18 cellular contexts compared by ENCODE assay signal in the genomic region with DNA sequence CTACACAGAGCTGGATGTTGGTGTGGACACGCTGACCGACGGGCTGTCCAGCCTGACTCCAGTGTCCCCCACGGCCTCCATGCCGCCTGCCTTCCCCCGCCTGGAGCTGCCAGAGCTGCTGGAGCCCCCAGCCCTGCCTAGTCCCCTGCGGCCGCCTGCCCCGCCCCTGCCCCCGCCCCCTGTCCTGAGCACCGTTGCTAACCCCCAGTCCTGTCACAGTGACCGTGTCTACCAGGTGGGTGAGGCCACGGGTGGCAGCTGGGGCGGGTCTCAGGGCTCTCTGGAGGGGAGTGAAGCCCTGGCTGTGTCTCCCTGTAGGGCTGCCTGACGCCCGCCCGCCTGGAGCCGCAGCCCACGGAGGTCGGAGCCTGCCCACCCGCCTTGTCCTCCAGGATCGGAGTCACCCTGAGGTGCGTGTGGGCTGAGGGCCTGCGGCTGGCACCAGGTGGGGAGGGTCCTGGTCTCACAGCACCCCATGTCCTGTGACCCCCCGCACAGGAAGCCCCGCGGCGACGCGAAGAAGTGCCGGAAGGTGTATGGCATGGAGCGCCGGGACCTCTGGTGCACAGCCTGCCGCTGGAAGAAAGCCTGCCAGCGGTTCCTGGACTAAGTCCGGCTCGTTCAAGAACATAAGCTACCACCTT. TPM values are rescaled to one million over a fixed set of nuclear protein-coding genes. Genes with fewer than 3 reads are reported as not detected.
DNase-seq lines count a peak whose midpoint lies in the region; ATAC-seq, FAIRE-seq and TF ChIP-seq lines count a peak whose summit lies in the region.
"Had no signal": no experiment of that assay in that cellular context is flagged by ENCODE, and none has a peak within 500 bp of the region (broad histone marks: within the 10 kb centered on the region; RNA-seq: fewer than 3 reads in every experiment).

No MANE protein-coding gene starts in this region.

- 0 out of 2 replicates have a peak, but pooled peaks have one; percentile 20 for TF ChIP-seq POLR2A in GM12878 (IDR thresholded peaks at IDR 0.05; ENCODE audit: low read depth, low read length)

- H3K27me3 ChIP-seq in GM12878 (replicated peaks in 1 of 2; ENCODE audit: control insufficient read depth in 2 of 2, insufficient read depth in 2 of 2, low read length in 1 of 2) (no peaks in the 10 kb centered on the region), pancreas (no peaks in the 10 kb centered on the region), foreskin keratinocyte (no peaks in the 10 kb centered on the region)
- H3K27me3 ChIP-seq in CD4-positive, alpha-beta memory T cell (ENCODE audit: insufficient read depth, low read length), result no peaks in the 10 kb centered on the region
- H3K27me3 ChIP-seq: dorsolateral prefrontal cortex, upper lobe of left lung had no signal

- TF ChIP-seq RAD21 in GM12878 (IDR thresholded peaks at IDR 0.05; ENCODE audit: insufficient read depth, low read depth, low read length), result no peak

- TF ChIP-seq EP300 in GM12878 (IDR thresholded peaks at IDR 0.05; ENCODE audit: borderline replicate concordance in 1 of 2, control insufficient read depth in 1 of 2, low read depth in 2 of 2, low read length in 2 of 2), result no peak

- H3K36me3 ChIP-seq in GM12878 (ENCODE audit: control insufficient read depth in 2 of 2, insufficient read depth in 2 of 2, low read length in 1 of 2), result peaks cover 0 to 4% of the 10 kb centered on the region in 2 experiments; a peak in 2 of 4 replicates
- H3K36me3 ChIP-seq in pancreas, result peaks cover 0 to 11% (median 6%) of the 10 kb centered on the region in 3 donors
- H3K36me3 ChIP-seq in CD4-positive, alpha-beta memory T cell (ENCODE audit: insufficient read depth, low read length), result peaks cover 5% of the 10 kb centered on the region

- FAIRE-seq in GM12878 (lab: Jason Lieb, UNC) (no peak), pancreas (lab: Jason Lieb, UNC) (no peak)
- FAIRE-seq: GM18507, H54 had no signal

- no peaks in the 10 kb centered on the region for H3K9me3 ChIP-seq in GM12878 (replicated peaks; ENCODE audit: control insufficient read depth, insufficient read depth, low read length)
- no peaks in the 10 kb centered on the region for H3K9me3 ChIP-seq in pancreas
- no peaks in the 10 kb centered on the region for H3K9me3 ChIP-seq in CD4-positive, alpha-beta memory T cell (ENCODE audit: control insufficient read depth in 1 of 2, low read length in 2 of 2)
- H3K9me3 ChIP-seq: stomach, upper lobe of left lung had no signal

- H3K27ac Mint-ChIP-seq in CD4-positive, alpha-beta memory T cell, result no peak overlapping the region

- H3K9ac ChIP-seq in GM12878 (ENCODE audit: control insufficient read depth, insufficient read depth, low read length), result no peak overlapping the region

- WGBS in GM12878 (ENCODE audit: insufficient coverage, insufficient replicate concordance, low lambda C conversion rate, missing lambda C conversion rate), result 93% methylated on average over 35 of the region's 37 CpGs
- WGBS in pancreas, 2 donors, result 85 to 88% methylated on average over 27 to 37 of the region's 37 CpGs

- H3K27me3 Mint-ChIP-seq in CD4-positive, alpha-beta memory T cell, result no peaks in the 10 kb centered on the region

- CTCF ChIA-PET in GM12878 (lab: Yijun Ruan, JAX), result interaction anchor here (0.6 to 1.4 kb wide), 3 partner anchors 26 to 103 kb away, joined by 4 to 6 read pairs (median 4); no protein-coding TSS in a partner anchor
- CTCF ChIA-PET in CD4-positive, alpha-beta memory T cell (lab: Charles Lee; ENCODE audit: partially characterized antibody), result interaction anchor here (0.7 kb wide), 1 partner anchor 14 kb away, joined by 3 read pairs; no protein-coding TSS in a partner anchor

- no peaks in the 10 kb centered on the region for H3K9me3 Mint-ChIP-seq in CD4-positive, alpha-beta memory T cell

- no peak overlapping the region for H2AFZ ChIP-seq in GM12878 (ENCODE audit: control insufficient read depth, low read depth, low read length)

- H3K4me1 Mint-ChIP-seq in CD4-positive, alpha-beta memory T cell, result peaks cover 0 to 2% (median 0%) of the 10 kb centered on the region in 4 donors

- SMC1A ChIA-PET in GM12878 (lab: Charles Lee; ENCODE audit: uncharacterized antibody, unreplicated experiment), result no interaction called here

- ATAC-seq in GM12878 (no peak), pancreas (no peak), foreskin keratinocyte (no peak)

- BruUV-seq in GM12878 (replicated peaks; lab: Mats Ljungman, UMichigan), result no TSS peak

- H4K20me1 ChIP-seq in GM12878 (ENCODE audit: control insufficient read depth, insufficient read depth), result no peaks in the 10 kb centered on the region

- POLR2A ChIA-PET in GM12878 (lab: Charles Lee), result interaction anchor here (0.8 kb wide), 1 partner anchor 34 kb away, joined by 3 read pairs; the partner anchor contains the start of genes ARFRP1 and ZGPAT
- POLR2A ChIA-PET in CD4-positive, alpha-beta memory T cell (lab: Charles Lee; ENCODE audit: partially characterized antibody), result interaction anchor here (0.9 to 3.8 kb wide), 7 partner anchors 8 to 225 kb away, joined by 3 to 53 read pairs (median 6); partner anchors contain the start of genes ARFRP1, PPDPF and ZGPAT

- H3K79me2 ChIP-seq in GM12878 (ENCODE audit: control insufficient read depth, insufficient read depth, low read length), result peaks cover 12% of the 10 kb centered on the region

- no peak for TF ChIP-seq CTCF in GM12878 (IDR thresholded peaks at IDR 0.05 in 2 of 3, conservative IDR thresholded peaks at IDR 0.05 in 1 of 3; ENCODE audit: control insufficient read depth in 2 of 3, extremely low read depth in 1 of 3, insufficient read depth in 1 of 3, low read depth in 3 of 3, low read length in 3 of 3)
- no peak for TF ChIP-seq CTCF in pancreas (IDR thresholded peaks at IDR 0.05)
- no peak for TF ChIP-seq CTCF in foreskin keratinocyte (conservative IDR thresholded peaks at IDR 0.05)

- H3K36me3 Mint-ChIP-seq in CD4-positive, alpha-beta memory T cell, result peaks cover 6 to 8% of the 10 kb centered on the region in 2 donors

- DNase-seq in D341Med (ENCODE audit: low spot score), result peak; percentile 30
- no peak for DNase-seq in GM12878 (ENCODE audit: low read depth, low spot score)
- peak in 4 of 6 donors; percentile 25 to 81 (median 56) for DNase-seq in pancreas
- DNase-seq in foreskin keratinocyte, result no peak
- DNase-seq in DMS53 (lab: John Stamatoyannopoulos, UW), result no peak
- DNase-seq in CD4-positive, alpha-beta memory T cell, result no peak
- DNase-seq: activated CD4-positive, CD25-positive, alpha-beta regulatory T cell treated with anti-CD3 and anti-CD28 coated beads, Interleukin-2, amount 50 U/mL, for 72 hours; dorsolateral prefrontal cortex; MM.1S; NCI-H2227 treated with DMSO at 0.1 percent for 48 hours; nucleus accumbens; stimulated activated CD4-positive, alpha-beta T cell treated with anti-CD3 and anti-CD28 coated beads, Interleukin-2, amount 100 ng/mL, for 24 hours; stomach; T-helper 9 cell had no signal

- H3K4me3 ChIP-seq in GM12878 (no peak overlapping the region), pancreas (no peak overlapping the region)
- no peak overlapping the region for H3K4me3 ChIP-seq in CD4-positive, alpha-beta memory T cell (ENCODE audit: low read length in 2 of 2)
- H3K4me3 ChIP-seq: SK-N-MC, upper lobe of left lung had no signal

- no peak overlapping the region for H3K27ac ChIP-seq in GM12878 (ENCODE audit: control insufficient read depth, insufficient read depth)
- no peak overlapping the region for H3K27ac ChIP-seq in pancreas
- H3K27ac ChIP-seq in foreskin keratinocyte, result no peak overlapping the region
- no peak overlapping the region for H3K27ac ChIP-seq in CD4-positive, alpha-beta memory T cell (ENCODE audit: low read depth, low read length)
- H3K27ac ChIP-seq: SK-N-MC had no signal

- RAD21 ChIA-PET in GM12878 (lab: Charles Lee; ENCODE audit: unreplicated experiment), result no interaction called here

- H3K4me2 ChIP-seq in GM12878 (ENCODE audit: control insufficient read depth, insufficient read depth), result no peak overlapping the region

- in situ Hi-C loops in GM12878 (cut with MboI), result no loop called here

- H3K4me1 ChIP-seq in GM12878 (ENCODE audit: control insufficient read depth, insufficient read depth, low read length), result peaks cover 18% of the 10 kb centered on the region
- H3K4me1 ChIP-seq in pancreas, result peaks cover 12 to 21% (median 15%) of the 10 kb centered on the region in 3 donors
- H3K4me1 ChIP-seq in foreskin keratinocyte, result no peaks in the 10 kb centered on the region
- peaks cover 23% of the 10 kb centered on the region for H3K4me1 ChIP-seq in CD4-positive, alpha-beta memory T cell (ENCODE audit: insufficient read depth, low read length)

- intact Hi-C loops in GM12878 (cut with micrococcal nuclease; ENCODE audit: unreplicated experiment) (no loop called here), pancreas (cut with DNase I) (no loop called here)
- intact Hi-C loops in CD4-positive, alpha-beta memory T cell (cut with micrococcal nuclease), result no loop called here

- no peak overlapping the region for H3K4me3 Mint-ChIP-seq in CD4-positive, alpha-beta memory T cell

RNA-seq across cellular contexts. Expression of gene SLC2A4RG, which starts 2.9 kb away (rescaled TPM):
- 8.0 and 8.3 TPM in 2 replicates for total RNA-seq in GM12878 (2013; cell fraction: nucleolus; rRNA removed)
- total RNA-seq in GM12878 (2014; rRNA removed) (26.0 and 32.1 TPM in 2 replicates), GM12878 (2014; rRNA removed; fragmentation: Illumina TruSeq; extraction: Trizol) (11.4 TPM in 2 replicates), GM12878 (2021) (64.2 and 65.9 TPM in 2 replicates), pancreas (10 to 100 TPM; 25.8 to 44.2 (median 30.6) TPM), foreskin keratinocyte (53.2 and 57.0 TPM in 2 replicates)
- polyA plus RNA-seq in GM12878 (2011; ENCODE audit: low read depth), result 7.1 TPM
- polyA plus RNA-seq in GM12878 (2011; rRNA removed) (7.5 and 11.8 TPM in 2 replicates), GM12878 (2014; fragmentation: Illumina TruSeq; extraction: Trizol) (0.59 and 5.4 TPM in 2 replicates), GM12878 (2014; fragmentation: Nextera tagmentation; extraction: Ambion mirVana) (1 to 10 TPM in 1 of 2 experiments, under 1 TPM in 1; 0.34 to 2.8 TPM), GM12878 (2014; rRNA removed) (47.2 and 52.6 TPM in 2 replicates), GM12878 (2016; fragmentation: Nextera tagmentation; extraction: Ambion mirVana) (10 to 100 TPM; 14.9 to 19.8 TPM), pancreas (10 to 100 TPM; 63.2 to 67.1 TPM), foreskin keratinocyte (89.1 and 100 TPM in 2 replicates)
- polyA plus RNA-seq in GM12878 (2011; cell fraction: cytosol; rRNA removed), result 9.3 and 17.5 TPM in 2 replicates
- 71.2 and 88.5 TPM in 2 replicates for polyA plus RNA-seq in GM12878 (2011; cell fraction: nucleus; rRNA removed)
- 27.8 and 37.4 TPM in 2 replicates for polyA plus RNA-seq in GM12878 (2012)
- polyA minus RNA-seq in GM12878 (2011; rRNA and poly(A)+ RNA removed), result 1.4 and 6.6 TPM in 2 replicates
- polyA minus RNA-seq in GM12878 (2011; cell fraction: cytosol; rRNA and poly(A)+ RNA removed), result 5.5 and 9.0 TPM in 2 replicates
- 8.7 and 14.4 TPM in 2 replicates for polyA minus RNA-seq in GM12878 (2011; cell fraction: nucleus; rRNA and poly(A)+ RNA removed)
- total RNA-seq in CD4-positive, alpha-beta memory T cell, result 100 to 1,000 TPM; 121 to 124 TPM
- 1 to 10 TPM; 2.2 to 7.6 TPM for polyA plus RNA-seq in CD4-positive, alpha-beta memory T cell

RNA-seq across cellular contexts. Expression of gene LIME1, which starts 6.0 kb away (rescaled TPM):
- total RNA-seq in GM12878 (2013; cell fraction: nucleolus; rRNA removed), result 15.2 and 16.4 TPM in 2 replicates
- total RNA-seq in GM12878 (2014; rRNA removed) (72.3 and 109 TPM in 2 replicates), GM12878 (2014; rRNA removed; fragmentation: Illumina TruSeq; extraction: Trizol) (3.3 and 3.9 TPM in 2 replicates), GM12878 (2021) (78.1 and 92.7 TPM in 2 replicates), pancreas (1 to 10 TPM; 2.6 to 6.0 (median 3.1) TPM), foreskin keratinocyte (2.4 and 3.3 TPM in 2 replicates)
- 12.0 TPM for polyA plus RNA-seq in GM12878 (2011; ENCODE audit: low read depth)
- polyA plus RNA-seq in GM12878 (2011; rRNA removed) (3.1 and 7.2 TPM in 2 replicates), GM12878 (2014; fragmentation: Illumina TruSeq; extraction: Trizol) (0.32 and 1.1 TPM in 2 replicates), GM12878 (2014; fragmentation: Nextera tagmentation; extraction: Ambion mirVana) (1 to 10 TPM in 1 of 2 experiments, under 1 TPM in 1; 0.35 to 1.7 TPM), GM12878 (2014; rRNA removed) (102 and 128 TPM in 2 replicates), GM12878 (2016; fragmentation: Nextera tagmentation; extraction: Ambion mirVana) (100 to 1,000 TPM; 119 to 154 TPM), pancreas (10 to 100 TPM; 44.6 to 46.6 TPM), foreskin keratinocyte (4.4 and 5.3 TPM in 2 replicates)
- polyA plus RNA-seq in GM12878 (2011; cell fraction: cytosol; rRNA removed), result 25.0 and 57.5 TPM in 2 replicates
- polyA plus RNA-seq in GM12878 (2011; cell fraction: nucleus; rRNA removed), result 82.2 and 136 TPM in 2 replicates
- polyA plus RNA-seq in GM12878 (2012), result 44.2 and 49.4 TPM in 2 replicates
- polyA minus RNA-seq in GM12878 (2011; rRNA and poly(A)+ RNA removed), result 1.2 and 5.4 TPM in 2 replicates
- polyA minus RNA-seq in GM12878 (2011; cell fraction: cytosol; rRNA and poly(A)+ RNA removed), result 15.1 and 15.2 TPM in 2 replicates
- polyA minus RNA-seq in GM12878 (2011; cell fraction: nucleus; rRNA and poly(A)+ RNA removed), result 15.1 and 31.5 TPM in 2 replicates
- total RNA-seq in CD4-positive, alpha-beta memory T cell, result 100 to 1,000 TPM; 162 to 169 TPM
- polyA plus RNA-seq in CD4-positive, alpha-beta memory T cell, result 100 to 1,000 TPM; 297 to 324 TPM

RNA-seq across cellular contexts. Expression of gene ZGPAT, which starts 34.7 kb away (rescaled TPM):
- 17.5 and 26.2 TPM in 2 replicates for total RNA-seq in GM12878 (2013; cell fraction: nucleolus; rRNA removed)
- total RNA-seq in GM12878 (2014; rRNA removed), result 23.3 and 24.4 TPM in 2 replicates
- 5.3 and 7.4 TPM in 2 replicates for total RNA-seq in GM12878 (2014; rRNA removed; fragmentation: Illumina TruSeq; extraction: Trizol)
- 34.8 and 37.2 TPM in 2 replicates for total RNA-seq in GM12878 (2021)
- polyA plus RNA-seq in GM12878 (2011; ENCODE audit: low read depth), result 15.5 TPM
- 4.8 and 12.7 TPM in 2 replicates for polyA plus RNA-seq in GM12878 (2011; rRNA removed)
- polyA plus RNA-seq in GM12878 (2011; cell fraction: cytosol; rRNA removed), result 14.4 and 24.5 TPM in 2 replicates
- polyA plus RNA-seq in GM12878 (2011; cell fraction: nucleus; rRNA removed), result 44.3 and 66.3 TPM in 2 replicates
- polyA plus RNA-seq in GM12878 (2012), result 16.7 and 24.9 TPM in 2 replicates
- polyA plus RNA-seq in GM12878 (2014; fragmentation: Illumina TruSeq; extraction: Trizol), result 1.3 and 4.9 TPM in 2 replicates
- polyA plus RNA-seq in GM12878 (2014; fragmentation: Nextera tagmentation; extraction: Ambion mirVana), result under 1 TPM; 0.58 to 0.79 TPM
- 26.7 and 31.6 TPM in 2 replicates for polyA plus RNA-seq in GM12878 (2014; rRNA removed)
- polyA plus RNA-seq in GM12878 (2016; fragmentation: Nextera tagmentation; extraction: Ambion mirVana), result 10 to 100 TPM; 42.5 to 52.9 TPM
- 8.0 and 15.6 TPM in 2 replicates for polyA minus RNA-seq in GM12878 (2011; rRNA and poly(A)+ RNA removed)
- polyA minus RNA-seq in GM12878 (2011; cell fraction: cytosol; rRNA and poly(A)+ RNA removed), result 7.4 and 9.8 TPM in 2 replicates
- polyA minus RNA-seq in GM12878 (2011; cell fraction: nucleus; rRNA and poly(A)+ RNA removed), result 7.1 and 15.2 TPM in 2 replicates
- total RNA-seq in pancreas, result 10 to 100 TPM in 4 of 6 donors, 1 to 10 TPM in 2; 9.3 to 15.8 (median 11.1) TPM
- 10 to 100 TPM; 42.6 to 61.6 TPM for polyA plus RNA-seq in pancreas
- total RNA-seq in foreskin keratinocyte, result 17.1 and 20.9 TPM in 2 replicates
- polyA plus RNA-seq in foreskin keratinocyte, result 23.3 and 24.8 TPM in 2 replicates
- total RNA-seq in CD4-positive, alpha-beta memory T cell, result 10 to 100 TPM; 51.8 to 55.3 TPM
- 10 to 100 TPM; 34.6 to 69.5 TPM for polyA plus RNA-seq in CD4-positive, alpha-beta memory T cell

RNA-seq across cellular contexts. Expression of gene ARFRP1, which starts 34.7 kb away (rescaled TPM):
- total RNA-seq in GM12878 (2013; cell fraction: nucleolus; rRNA removed), result 70.8 and 77.8 TPM in 2 replicates
- total RNA-seq in GM12878 (2014; rRNA removed), result 40.6 and 41.6 TPM in 2 replicates
- total RNA-seq in GM12878 (2014; rRNA removed; fragmentation: Illumina TruSeq; extraction: Trizol), result 18.2 and 21.6 TPM in 2 replicates
- 52.1 and 55.1 TPM in 2 replicates for total RNA-seq in GM12878 (2021)
- polyA plus RNA-seq in GM12878 (2011; ENCODE audit: low read depth), result 11.9 TPM
- polyA plus RNA-seq in GM12878 (2011; rRNA removed), result 23.1 and 27.6 TPM in 2 replicates
- 33.0 and 47.4 TPM in 2 replicates for polyA plus RNA-seq in GM12878 (2011; cell fraction: cytosol; rRNA removed)
- polyA plus RNA-seq in GM12878 (2011; cell fraction: nucleus; rRNA removed), result 80.3 and 106 TPM in 2 replicates
- polyA plus RNA-seq in GM12878 (2012), result 27.1 and 27.9 TPM in 2 replicates
- polyA plus RNA-seq in GM12878 (2014; fragmentation: Illumina TruSeq; extraction: Trizol), result 5.2 and 11.7 TPM in 2 replicates
- 1 to 10 TPM in 1 of 2 experiments, under 1 TPM in 1; 0.37 to 3.5 TPM for polyA plus RNA-seq in GM12878 (2014; fragmentation: Nextera tagmentation; extraction: Ambion mirVana)
- 42.6 and 49.0 TPM in 2 replicates for polyA plus RNA-seq in GM12878 (2014; rRNA removed)
- polyA plus RNA-seq in GM12878 (2016; fragmentation: Nextera tagmentation; extraction: Ambion mirVana), result 10 to 100 TPM; 66.8 to 71.7 TPM
- 22.1 and 28.6 TPM in 2 replicates for polyA minus RNA-seq in GM12878 (2011; rRNA and poly(A)+ RNA removed)
- polyA minus RNA-seq in GM12878 (2011; cell fraction: cytosol; rRNA and poly(A)+ RNA removed), result 7.5 and 9.1 TPM in 2 replicates
- polyA minus RNA-seq in GM12878 (2011; cell fraction: nucleus; rRNA and poly(A)+ RNA removed), result 29.5 and 51.3 TPM in 2 replicates
- 10 to 100 TPM; 13.9 to 27.0 (median 18.9) TPM for total RNA-seq in pancreas
- 10 to 100 TPM; 45.1 to 47.7 TPM for polyA plus RNA-seq in pancreas
- 32.3 and 39.2 TPM in 2 replicates for total RNA-seq in foreskin keratinocyte
- 43.5 and 49.0 TPM in 2 replicates for polyA plus RNA-seq in foreskin keratinocyte
- 10 to 100 TPM; 85.6 to 92.0 TPM for total RNA-seq in CD4-positive, alpha-beta memory T cell
- 10 to 100 TPM; 65.5 to 66.3 TPM for polyA plus RNA-seq in CD4-positive, alpha-beta memory T cell

RNA-seq across cellular contexts. Expression of gene TNFRSF6B, which starts 46.1 kb away (rescaled TPM):
- total RNA-seq in GM12878 (2013; cell fraction: nucleolus; rRNA removed), result not detected in 2 replicates
- total RNA-seq in GM12878 (2014; rRNA removed) (0.71 and 1.8 TPM in 2 replicates), GM12878 (2014; rRNA removed; fragmentation: Illumina TruSeq; extraction: Trizol) (not detected in 2 replicates), GM12878 (2021) (not detected in 2 replicates), pancreas (1 to 10 TPM in 4 of 6 donors, under 1 TPM in 2; 0.31 to 2.7 (median 1.7) TPM), foreskin keratinocyte (189 and 224 TPM in 2 replicates)
- polyA plus RNA-seq in GM12878 (2011; ENCODE audit: low read depth), result not detected
- polyA plus RNA-seq in GM12878 (2011; rRNA removed) (not detected in 2 replicates), GM12878 (2014; fragmentation: Illumina TruSeq; extraction: Trizol) (not detected in 2 replicates), GM12878 (2014; fragmentation: Nextera tagmentation; extraction: Ambion mirVana) (not detected), GM12878 (2014; rRNA removed) (1.9 and 2.2 TPM in 2 replicates), GM12878 (2016; fragmentation: Nextera tagmentation; extraction: Ambion mirVana) (under 1 TPM in 1 of 2 experiments, not detected in 1; 0.67 TPM), pancreas (10 to 100 TPM; 14.0 to 31.0 TPM), foreskin keratinocyte (245 and 287 TPM in 2 replicates)
- 0.75 and 1.7 TPM in 2 replicates for polyA plus RNA-seq in GM12878 (2011; cell fraction: cytosol; rRNA removed)
- polyA plus RNA-seq in GM12878 (2011; cell fraction: nucleus; rRNA removed), result 11.0 and 11.6 TPM in 2 replicates
- polyA plus RNA-seq in GM12878 (2012), result 0.38 and 0.65 TPM in 2 replicates
- not detected in 2 replicates for polyA minus RNA-seq in GM12878 (2011; rRNA and poly(A)+ RNA removed)
- not detected in 2 replicates for polyA minus RNA-seq in GM12878 (2011; cell fraction: cytosol; rRNA and poly(A)+ RNA removed)
- polyA minus RNA-seq in GM12878 (2011; cell fraction: nucleus; rRNA and poly(A)+ RNA removed), result not detected in 2 replicates
- not detected for total RNA-seq in CD4-positive, alpha-beta memory T cell
- polyA plus RNA-seq in CD4-positive, alpha-beta memory T cell, result not detected

Comparison
In these comparisons a context has a peak if more than half of its experiments do, and no peak if none do; other contexts are left out.
1. DNase-seq: peak in D341Med (single experiment) and pancreas (4 of 6); none in GM12878 (single experiment), foreskin keratinocyte (0 of 2), DMS53 (single experiment) and CD4-positive, alpha-beta memory T cell (0 of 5).